Comparison of ENCODE assay signal across 16 cellular contexts in the genomic region with DNA sequence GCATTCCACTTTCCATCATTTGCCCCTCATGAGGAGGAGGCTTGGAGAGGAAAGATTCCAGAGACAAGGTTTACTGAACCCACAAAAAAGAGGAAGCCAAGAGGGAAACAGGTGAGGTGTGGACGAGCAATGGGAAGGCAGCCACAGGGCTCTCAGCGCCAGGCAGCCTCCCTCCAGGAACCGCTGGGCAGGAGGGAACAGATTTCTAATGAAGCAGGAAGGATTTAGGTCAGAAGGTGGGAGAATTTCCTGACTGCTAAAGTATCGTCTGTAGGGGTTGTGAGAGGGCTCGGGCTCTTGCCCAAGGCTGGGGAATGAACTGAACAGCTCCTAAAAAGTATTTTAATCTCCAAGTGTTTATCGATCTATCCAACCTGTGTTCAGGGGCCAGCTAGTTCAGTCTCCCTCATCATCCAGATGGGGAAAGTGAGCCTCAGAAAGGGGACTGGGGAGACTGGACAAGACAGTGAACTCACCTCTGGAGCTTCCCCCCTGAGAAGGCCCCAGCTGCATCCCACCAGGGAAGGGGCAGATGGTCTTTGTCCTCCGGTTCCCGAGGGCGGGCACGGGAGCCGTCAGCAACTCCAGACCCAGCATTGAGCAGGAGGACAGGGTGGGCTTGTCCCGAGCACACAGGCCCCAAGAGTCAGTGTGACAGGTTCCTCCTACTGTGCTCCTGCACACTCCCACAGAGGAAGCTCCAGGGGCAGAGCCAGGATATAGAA. TPM values are rescaled to one million over a fixed set of nuclear protein-coding genes. Genes with fewer than 3 reads are reported as not detected.
DNase-seq lines count a peak whose midpoint lies in the region; ATAC-seq and TF ChIP-seq lines count a peak whose summit lies in the region.
"Had no signal": no experiment of that assay in that cellular context is flagged by ENCODE, and none has a peak within 500 bp of the region (broad histone marks: within the 10 kb centered on the region; RNA-seq: fewer than 3 reads in every experiment).

No MANE protein-coding gene starts in this region.

- H3K27ac ChIP-seq in RWPE2 (ENCODE audit: poor library complexity, severe bottlenecking) (peak overlapping the region; percentile 39), smooth muscle cell (ENCODE audit: low read depth) (peak overlapping the region; percentile 3)

- peak overlapping the region; percentile 41 for H3K4me2 ChIP-seq in smooth muscle cell
- H3K4me2 ChIP-seq: SK-N-SH had no signal

- H3K27me3 ChIP-seq in RWPE2 (ENCODE audit: insufficient read depth, poor library complexity, severe bottlenecking) (no peaks in the 10 kb centered on the region), smooth muscle cell (ENCODE audit: low read depth) (no peaks in the 10 kb centered on the region)

- peaks cover 58% of the 10 kb centered on the region for H3K79me2 ChIP-seq in smooth muscle cell (ENCODE audit: low read depth)

- H3K36me3 Mint-ChIP-seq in HFFc6 (ENCODE audit: low read depth) (peaks cover 25% of the 10 kb centered on the region), glutamatergic neuron (ENCODE audit: unreplicated experiment) (no peaks in the 10 kb centered on the region)

- no peak overlapping the region for H3K4me3 ChIP-seq in RWPE2 (ENCODE audit: severe bottlenecking)
- H3K4me3 ChIP-seq in smooth muscle cell, result no peak overlapping the region

- H3K9me3 ChIP-seq in RWPE2 (ENCODE audit: severe bottlenecking) (no peaks in the 10 kb centered on the region), smooth muscle cell (replicated peaks; ENCODE audit: low read depth) (no peaks in the 10 kb centered on the region)
- H3K9me3 ChIP-seq: SK-N-SH had no signal

- no peaks in the 10 kb centered on the region; the same call in 1 of the 2 replicates for H3K27me3 Mint-ChIP-seq in HFFc6 (ENCODE audit: insufficient read depth)
- H3K27me3 Mint-ChIP-seq in glutamatergic neuron (ENCODE audit: unreplicated experiment), result peaks cover 14% of the 10 kb centered on the region
- H3K27me3 Mint-ChIP-seq: progenitor cell of endocrine pancreas had no signal

- H3K4me3 Mint-ChIP-seq in HFFc6, result no peak overlapping the region
- peak overlapping the region; percentile 44 for H3K4me3 Mint-ChIP-seq in glutamatergic neuron (ENCODE audit: unreplicated experiment)
- H3K4me3 Mint-ChIP-seq: B cell had no signal

- H3K36me3 ChIP-seq in RWPE2 (ENCODE audit: low read depth) (no peaks in the 10 kb centered on the region), smooth muscle cell (ENCODE audit: low read depth) (no peaks in the 10 kb centered on the region)

- H3F3A ChIP-seq in smooth muscle cell (ENCODE audit: low read depth), result peaks cover 26% of the 10 kb centered on the region

- peaks cover 31% of the 10 kb centered on the region for H4K20me1 ChIP-seq in smooth muscle cell (ENCODE audit: low read depth)

- H3K4me1 ChIP-seq in RWPE2 (ENCODE audit: insufficient read depth, poor library complexity, severe bottlenecking) (peaks cover 24% of the 10 kb centered on the region), smooth muscle cell (ENCODE audit: low read depth) (peaks cover 42% of the 10 kb centered on the region)

- no peak for DNase-seq in HFFc6
- DNase-seq in RWPE2 (ENCODE audit: low spot score), result no peak
- no peak for DNase-seq in glutamatergic neuron
- DNase-seq in smooth muscle cell (lab: John Stamatoyannopoulos, UW; ENCODE audit: unreplicated experiment), result no peak
- no peak for DNase-seq in DMS114 treated with DMSO at 0.1 percent for 48 hours (lab: John Stamatoyannopoulos, UW; ENCODE audit: unreplicated experiment)
- no peak for DNase-seq in inferior parietal cortex (ENCODE audit: extremely low spot score)
- DNase-seq: activated CD4-positive, alpha-beta T cell treated with anti-CD3 and anti-CD28 coated beads for 4 hours; effector CD4-positive, alpha-beta T cell; GDM1; Kasumi-1; NCI-H1105 had no signal

- 87% methylated on average over 12 of the region's 12 CpGs for WGBS in smooth muscle cell (ENCODE audit: low lambda C conversion rate)

- H3K9me3 Mint-ChIP-seq in HFFc6 (no peaks in the 10 kb centered on the region), glutamatergic neuron (ENCODE audit: unreplicated experiment) (peaks cover 8% of the 10 kb centered on the region)

- H2AFZ ChIP-seq in smooth muscle cell (ENCODE audit: low read depth), result no peak overlapping the region

- TF ChIP-seq CTCF in HFFc6 (IDR thresholded peaks at IDR 0.05) (no peak), RWPE2 (IDR thresholded peaks at IDR 0.05; ENCODE audit: poor library complexity, severe bottlenecking) (peak; percentile 49), glutamatergic neuron (IDR thresholded peaks at IDR 0.05; ENCODE audit: partially characterized antibody, unreplicated experiment) (no peak), smooth muscle cell (IDR thresholded peaks at IDR 0.05; ENCODE audit: borderline replicate concordance, insufficient read depth, poor library complexity, severe bottlenecking) (no peak)

- peaks cover 85% of the 10 kb centered on the region for H3K4me1 Mint-ChIP-seq in HFFc6 (ENCODE audit: low read depth)
- H3K4me1 Mint-ChIP-seq in glutamatergic neuron (ENCODE audit: low read depth, unreplicated experiment), result peaks cover 49% of the 10 kb centered on the region

- peak overlapping the region; percentile 12; the same call in 1 of the 2 replicates for H3K27ac Mint-ChIP-seq in HFFc6
- H3K27ac Mint-ChIP-seq in glutamatergic neuron (ENCODE audit: unreplicated experiment), result peak overlapping the region; percentile 86
- H3K27ac Mint-ChIP-seq: B cell, progenitor cell of endocrine pancreas had no signal

- no peak overlapping the region for H3K9ac ChIP-seq in smooth muscle cell (ENCODE audit: low read depth)
- H3K9ac ChIP-seq: SK-N-SH had no signal

- ATAC-seq in RWPE2 (ENCODE audit: low read depth) (no peak), HG03442 (IDR thresholded peaks at IDR 0.05; ENCODE audit: unreplicated experiment) (no peak)
- ATAC-seq: HCT116 had no signal

RNA-seq across cellular contexts. Expression of a gene that starts 10.5 kb away (rescaled TPM):
- 100 to 1,000 TPM; 235 to 309 (median 288) TPM for total RNA-seq in HFFc6 (2021; fragmentation: NEBNext Ultra II Directional; extraction: Animal tissue kit (Norgen Biotek cat#: 25700))
- total RNA-seq in glutamatergic neuron (ENCODE audit: unreplicated experiment), result 163 TPM
- total RNA-seq in smooth muscle cell, result 239 and 252 TPM in 2 replicates
- polyA plus RNA-seq in smooth muscle cell, result 736 and 899 TPM in 2 replicates

RNA-seq across cellular contexts. Expression of a gene that starts 55.3 kb away (rescaled TPM):
- 10 to 100 TPM; 21.4 to 30.6 (median 24.7) TPM for total RNA-seq in HFFc6 (2021; fragmentation: NEBNext Ultra II Directional; extraction: Animal tissue kit (Norgen Biotek cat#: 25700))
- 19.5 TPM for total RNA-seq in glutamatergic neuron (ENCODE audit: unreplicated experiment)
- 9.3 and 12.4 TPM in 2 replicates for total RNA-seq in smooth muscle cell
- 23.7 and 27.5 TPM in 2 replicates for polyA plus RNA-seq in smooth muscle cell

RNA-seq across cellular contexts. Expression of a gene that starts 57.8 kb away (rescaled TPM):
- 10 to 100 TPM; 45.2 to 51.8 (median 47.5) TPM for total RNA-seq in HFFc6 (2021; fragmentation: NEBNext Ultra II Directional; extraction: Animal tissue kit (Norgen Biotek cat#: 25700))
- total RNA-seq in glutamatergic neuron (ENCODE audit: unreplicated experiment) (27.6 TPM), smooth muscle cell (21.6 and 34.1 TPM in 2 replicates)
- 33.7 and 39.4 TPM in 2 replicates for polyA plus RNA-seq in smooth muscle cell
